1 cellular context compared by ENCODE assay signal in genomic region chr15:101489633-101490407, GRCh38.
A peak's percentile ranks its signal among the peaks of the same experiment; 100 is the strongest.
TF ChIP-seq lines count a peak whose summit lies in the region.

Gene PCSK6, minus strand, starts transcription at chr15:101489707. Its CDS starts 37 bp downstream, at chr15:101489670.

TF ChIP-seq in HepG2, 621 proteins besides CTCF, POLR2A, EP300 and RAD21 (continued from another document):
- TF ChIP-seq HMGXB4 (CRISPR knock-in tag; IDR thresholded peaks at IDR 0.05; ENCODE audit: borderline replicate concordance in 1 of 2, low read depth in 1 of 2) (peak in 1 of 2 experiments; percentile 66; a peak in 1 of 4 replicates), KLF13 (CRISPR knock-in tag; IDR thresholded peaks at IDR 0.05) (no peak), ZNF792 (CRISPR knock-in tag; IDR thresholded peaks at IDR 0.05) (no peak), DNMT1 (CRISPR knock-in tag; IDR thresholded peaks at IDR 0.05) (no peak), RAD51 (IDR thresholded peaks at IDR 0.05; ENCODE audit: borderline replicate concordance) (no peak), TCF12 (IDR thresholded peaks at IDR 0.05) (no peak), TCF12 (CRISPR knock-in tag; IDR thresholded peaks at IDR 0.05) (peak; percentile 35; the same call in 1 of the 2 replicates), ETV6 (CRISPR knock-in tag; conservative IDR thresholded peaks at IDR 0.05) (no peak), NFKB2 (CRISPR knock-in tag; IDR thresholded peaks at IDR 0.05; ENCODE audit: borderline replicate concordance) (peak; percentile 76; the same call in 1 of the 2 replicates), IRF2 (CRISPR knock-in tag; IDR thresholded peaks at IDR 0.05) (no peak), ZNF687 (CRISPR knock-in tag; IDR thresholded peaks at IDR 0.05) (peak; percentile 83), ZBTB38 (CRISPR knock-in tag; IDR thresholded peaks at IDR 0.05) (peak; percentile 97), TFAP4 (IDR thresholded peaks at IDR 0.05; ENCODE audit: borderline replicate concordance, low read depth) (no peak), GTF2F1 (IDR thresholded peaks at IDR 0.05; ENCODE audit: low read length) (no peak), MAFK (conservative IDR thresholded peaks at IDR 0.05 in 1 of 2, IDR thresholded peaks at IDR 0.05 in 1 of 2; ENCODE audit: low read length in 2 of 2) (no peak), ZNF574 (CRISPR knock-in tag; IDR thresholded peaks at IDR 0.05) (peak; percentile 49; the same call in 1 of the 2 replicates), LCORL (IDR thresholded peaks at IDR 0.05) (no peak), LCORL (CRISPR knock-in tag; IDR thresholded peaks at IDR 0.05) (0 out of 2 replicates have a peak, but pooled peaks have one; percentile 16), SRY (CRISPR knock-in tag; IDR thresholded peaks at IDR 0.05) (0 out of 2 replicates have a peak, but pooled peaks have one; percentile 34), DMTF1 (CRISPR knock-in tag; IDR thresholded peaks at IDR 0.05) (no peak), ZMAT3 (CRISPR knock-in tag; conservative IDR thresholded peaks at IDR 0.05) (no peak), ZNF337 (CRISPR knock-in tag; IDR thresholded peaks at IDR 0.05; ENCODE audit: borderline replicate concordance, low read depth) (no peak), SMAD1 (CRISPR knock-in tag; IDR thresholded peaks at IDR 0.05; ENCODE audit: borderline replicate concordance, low read depth) (no peak), DR1 (CRISPR knock-in tag; IDR thresholded peaks at IDR 0.05) (peak; percentile 39; the same call in 1 of the 2 replicates), ZNF160 (CRISPR knock-in tag; IDR thresholded peaks at IDR 0.05) (0 out of 2 replicates have a peak, but pooled peaks have one; percentile 33), ZNF432 (CRISPR knock-in tag; IDR thresholded peaks at IDR 0.05; ENCODE audit: borderline replicate concordance) (no peak), TMF1 (CRISPR knock-in tag; IDR thresholded peaks at IDR 0.05; ENCODE audit: low read depth) (no peak), ZKSCAN8 (CRISPR knock-in tag; IDR thresholded peaks at IDR 0.05; ENCODE audit: borderline replicate concordance) (no peak), ZNF558 (CRISPR knock-in tag; IDR thresholded peaks at IDR 0.05; ENCODE audit: borderline replicate concordance) (no peak), ETV5 (CRISPR knock-in tag; IDR thresholded peaks at IDR 0.05; ENCODE audit: borderline replicate concordance) (no peak), ZNF780A (CRISPR knock-in tag; IDR thresholded peaks at IDR 0.05) (no peak), MEIS2 (CRISPR knock-in tag; IDR thresholded peaks at IDR 0.05) (no peak), ZNF564 (CRISPR knock-in tag; IDR thresholded peaks at IDR 0.05) (no peak), KDM2A (CRISPR knock-in tag; IDR thresholded peaks at IDR 0.05; ENCODE audit: borderline replicate concordance, low read depth) (no peak; the same call in 1 of the 2 replicates), AHR (CRISPR knock-in tag; IDR thresholded peaks at IDR 0.05) (no peak), NRL (CRISPR knock-in tag; IDR thresholded peaks at IDR 0.05; ENCODE audit: borderline replicate concordance) (no peak), PHF8 (CRISPR knock-in tag; IDR thresholded peaks at IDR 0.05) (peak; percentile 22; the same call in 1 of the 2 replicates), SALL2 (CRISPR knock-in tag; IDR thresholded peaks at IDR 0.05) (0 out of 2 replicates have a peak, but pooled peaks have one; percentile 48), BCL3 (CRISPR knock-in tag; IDR thresholded peaks at IDR 0.05) (peak; percentile 64; the same call in 1 of the 2 replicates), MED1 (CRISPR knock-in tag; IDR thresholded peaks at IDR 0.05) (peak; percentile 37; the same call in 1 of the 2 replicates), NCOR1 (IDR thresholded peaks at IDR 0.05; ENCODE audit: borderline replicate concordance, low read length) (no peak), REPIN1 (CRISPR knock-in tag; IDR thresholded peaks at IDR 0.05; ENCODE audit: borderline replicate concordance, low read depth) (0 out of 2 replicates have a peak, but pooled peaks have one; percentile 51), FOSL2 (CRISPR knock-in tag; IDR thresholded peaks at IDR 0.05) (0 out of 2 replicates have a peak, but pooled peaks have one; percentile 19)
